17 cellular contexts compared by ENCODE assay signal in genomic region chr1:203751051-203751450, GRCh38. TPM values are rescaled to one million over a fixed set of nuclear protein-coding genes. Genes with fewer than 3 reads are reported as not detected.
DNase-seq lines count a peak whose midpoint lies in the region; ATAC-seq and TF ChIP-seq lines count a peak whose summit lies in the region.
"Had no signal": no experiment of that assay in that cellular context is flagged by ENCODE, and none has a peak within 500 bp of the region (broad histone marks: within the 10 kb centered on the region; RNA-seq: fewer than 3 reads in every experiment).

No MANE protein-coding gene starts in this region.

- no peaks in the 10 kb centered on the region for H3K36me3 ChIP-seq in fibroblast of lung (ENCODE audit: control insufficient read depth, insufficient read depth, low read length)
- H3K36me3 ChIP-seq in effector memory CD4-positive, alpha-beta T cell (ENCODE audit: control insufficient read depth, insufficient read depth, low read length): no peaks in the 10 kb centered on the region

- intact Hi-C loops in activated B cell treated with CpG ODN at 0.5 μM for 24 hours (cut with micrococcal nuclease): no loop called here

- no peak overlapping the region for H2AFZ ChIP-seq in fibroblast of lung (ENCODE audit: low read length)

- H3K27ac ChIP-seq in fibroblast of lung (ENCODE audit: insufficient read depth, low read length): no peak overlapping the region
- H3K27ac ChIP-seq in effector memory CD4-positive, alpha-beta T cell (ENCODE audit: insufficient read depth, low read length, poor library complexity, severe bottlenecking): no peak overlapping the region
- H3K27ac ChIP-seq: C4-2B had no signal

- H3K4me2 ChIP-seq in fibroblast of lung (ENCODE audit: extremely low read depth, insufficient read depth, low read length): no peak overlapping the region

- no peaks in the 10 kb centered on the region for H3K27me3 Mint-ChIP-seq in activated B cell treated with CpG ODN at 0.5 μM for 24 hours

- peaks cover 2% of the 10 kb centered on the region for H3K4me1 ChIP-seq in fibroblast of lung (ENCODE audit: control insufficient read depth, extremely low read depth, insufficient read depth, low read length)
- H3K4me1 ChIP-seq in effector memory CD4-positive, alpha-beta T cell (ENCODE audit: control insufficient read depth, insufficient read depth, low read length, poor library complexity, severe bottlenecking): peaks cover 11% of the 10 kb centered on the region

- ATAC-seq in activated B cell treated with CpG ODN at 0.5 μM for 24 hours (ENCODE audit: low read depth) (no peak), GM18498 (IDR thresholded peaks at IDR 0.05; ENCODE audit: unreplicated experiment) (no peak)

- H3K4me3 Mint-ChIP-seq in activated B cell treated with CpG ODN at 0.5 μM for 24 hours: no peak overlapping the region

- CTCF ChIA-PET in activated B cell treated with CpG ODN at 0.5 μM for 24 hours (lab: Charles Lee): interaction anchor here (0.6 kb wide), 1 partner anchor 51 kb away, joined by 4 read pairs; no protein-coding TSS in a partner anchor

- peak; percentile 20 for DNase-seq in ELR (ENCODE audit: low read depth)
- DNase-seq in activated B cell treated with CpG ODN at 0.5 μM for 24 hours: no peak
- peak; percentile 22 to 81 for DNase-seq in fibroblast of lung (ENCODE audit: low read depth in 2 of 2)
- peak; percentile 1 for DNase-seq in renal cortical epithelial cell (ENCODE audit: low read depth)
- DNase-seq in activated CD4-positive, CD25-positive, alpha-beta regulatory T cell treated with anti-CD3 and anti-CD28 coated beads, Interleukin-2, amount 50 U/mL, for 72 hours: no peak
- DNase-seq in effector memory CD4-positive, alpha-beta T cell: no peak
- no peak for DNase-seq in activated CD4-positive, alpha-beta T cell treated with anti-CD3 and anti-CD28 coated beads, Interleukin-2, amount 50 U/mL, for 1 hour
- DNase-seq: aorta; DND-41; NCI-H1930; NCI-H524 treated with DMSO at 0.1 percent for 48 hours; stimulated activated naive CD4-positive, alpha-beta T cell had no signal

- H3K27me3 ChIP-seq in fibroblast of lung (ENCODE audit: control insufficient read depth, insufficient read depth, low read length): no peaks in the 10 kb centered on the region
- H3K27me3 ChIP-seq in effector memory CD4-positive, alpha-beta T cell (replicated peaks; ENCODE audit: control insufficient read depth, insufficient read depth, low read length, poor library complexity, severe bottlenecking): no peaks in the 10 kb centered on the region

- no peaks in the 10 kb centered on the region for H3K9me3 ChIP-seq in fibroblast of lung (ENCODE audit: control insufficient read depth, insufficient read depth, low read depth, low read length)
- H3K9me3 ChIP-seq in effector memory CD4-positive, alpha-beta T cell (ENCODE audit: control insufficient read depth, low read length): no peaks in the 10 kb centered on the region

- H3K9ac ChIP-seq in fibroblast of lung (ENCODE audit: insufficient read depth, low read length): no peak overlapping the region

- H3K36me3 Mint-ChIP-seq in activated B cell treated with CpG ODN at 0.5 μM for 24 hours (ENCODE audit: low read depth): no peaks in the 10 kb centered on the region

- no peaks in the 10 kb centered on the region for H4K20me1 ChIP-seq in fibroblast of lung (ENCODE audit: control insufficient read depth, extremely low read depth, insufficient read depth, low read length)

- POLR2A ChIA-PET in activated B cell treated with CpG ODN at 0.5 μM for 24 hours (lab: Charles Lee): interaction anchor here (1.2 kb wide), 1 partner anchor 13 kb away, joined by 7 read pairs; no protein-coding TSS in a partner anchor

- TF ChIP-seq CTCF in activated B cell treated with CpG ODN at 0.5 μM for 24 hours (IDR thresholded peaks at IDR 0.05): no peak
- no peak for TF ChIP-seq CTCF in fibroblast of lung (conservative IDR thresholded peaks at IDR 0.05 in 1 of 2, IDR thresholded peaks at IDR 0.05 in 1 of 2; ENCODE audit: low read depth in 1 of 2, low read length in 2 of 2)

- H3K9me3 Mint-ChIP-seq in activated B cell treated with CpG ODN at 0.5 μM for 24 hours: no peaks in the 10 kb centered on the region

- no peak overlapping the region for H3K4me3 ChIP-seq in fibroblast of lung (replicated peaks in 1 of 4; ENCODE audit: control extremely low read depth in 1 of 4, insufficient read depth in 1 of 4, low read depth in 3 of 4, low read length in 4 of 4)
- no peak overlapping the region for H3K4me3 ChIP-seq in effector memory CD4-positive, alpha-beta T cell (ENCODE audit: insufficient read depth, low read depth, low read length, poor library complexity, severe bottlenecking)
- H3K4me3 ChIP-seq: skin epidermis had no signal

- peak overlapping the region; percentile 0 for H3K27ac Mint-ChIP-seq in activated B cell treated with CpG ODN at 0.5 μM for 24 hours

- peaks cover 32% of the 10 kb centered on the region for H3K4me1 Mint-ChIP-seq in activated B cell treated with CpG ODN at 0.5 μM for 24 hours

- H3K79me2 ChIP-seq in fibroblast of lung (ENCODE audit: control insufficient read depth, insufficient read depth, low read length): no peaks in the 10 kb centered on the region

RNA-seq across cellular contexts. Expression of gene LAX1, which starts 13.9 kb away (rescaled TPM):
- total RNA-seq in activated B cell treated with CpG ODN at 0.5 μM for 24 hours (12.0 and 13.5 TPM in 2 replicates), fibroblast of lung (not detected in 2 replicates), renal cortical epithelial cell (0.15 and 0.69 TPM in 2 replicates)
- 0.02 TPM in 1 of 2 replicates, not detected in the other for polyA plus RNA-seq in fibroblast of lung
- not detected in 2 replicates for polyA plus RNA-seq in fibroblast of lung (2012)
- polyA minus RNA-seq in fibroblast of lung (ENCODE audit: low replicate concordance): not detected in 2 replicates
- total RNA-seq: frontal cortex, M059J had no signal

RNA-seq across cellular contexts. Expression of gene ZBED6, which starts 44.4 kb away (rescaled TPM):
- total RNA-seq in activated B cell treated with CpG ODN at 0.5 μM for 24 hours (26.3 and 31.4 TPM in 2 replicates), fibroblast of lung (12.3 and 12.7 TPM in 2 replicates), renal cortical epithelial cell (4.3 and 10.6 TPM in 2 replicates)
- 12.0 and 19.5 TPM in 2 replicates for polyA plus RNA-seq in fibroblast of lung
- 4.7 and 7.8 TPM in 2 replicates for polyA plus RNA-seq in fibroblast of lung (2012)
- polyA minus RNA-seq in fibroblast of lung (ENCODE audit: low replicate concordance): 13.7 and 16.5 TPM in 2 replicates

RNA-seq across cellular contexts. Expression of gene ZC3H11A, which starts 44.4 kb away (rescaled TPM):
- total RNA-seq in activated B cell treated with CpG ODN at 0.5 μM for 24 hours: 85.6 and 91.6 TPM in 2 replicates
- total RNA-seq in fibroblast of lung: 87.6 and 98.6 TPM in 2 replicates
- polyA plus RNA-seq in fibroblast of lung: 73.3 and 88.0 TPM in 2 replicates
- 35.1 and 44.7 TPM in 2 replicates for polyA plus RNA-seq in fibroblast of lung (2012)
- 26.6 and 27.8 TPM in 2 replicates for polyA minus RNA-seq in fibroblast of lung (ENCODE audit: low replicate concordance)
- 71.2 and 137 TPM in 2 replicates for total RNA-seq in renal cortical epithelial cell

Comparison
In these comparisons a context has a peak if more than half of its experiments do, and no peak if none do; other contexts are left out.
1. DNase-seq: peak in ELR (single experiment), fibroblast of lung (2 of 2) and renal cortical epithelial cell (single experiment); none in activated B cell treated with CpG ODN at 0.5 μM for 24 hours (single experiment), activated CD4-positive, CD25-positive, alpha-beta regulatory T cell treated with anti-CD3 and anti-CD28 coated beads, Interleukin-2, amount 50 U/mL, for 72 hours (single experiment), effector memory CD4-positive, alpha-beta T cell (0 of 3) and activated CD4-positive, alpha-beta T cell treated with anti-CD3 and anti-CD28 coated beads, Interleukin-2, amount 50 U/mL, for 1 hour (single experiment).